ENCODE assay signal across 28 cellular contexts in the genomic region with DNA sequence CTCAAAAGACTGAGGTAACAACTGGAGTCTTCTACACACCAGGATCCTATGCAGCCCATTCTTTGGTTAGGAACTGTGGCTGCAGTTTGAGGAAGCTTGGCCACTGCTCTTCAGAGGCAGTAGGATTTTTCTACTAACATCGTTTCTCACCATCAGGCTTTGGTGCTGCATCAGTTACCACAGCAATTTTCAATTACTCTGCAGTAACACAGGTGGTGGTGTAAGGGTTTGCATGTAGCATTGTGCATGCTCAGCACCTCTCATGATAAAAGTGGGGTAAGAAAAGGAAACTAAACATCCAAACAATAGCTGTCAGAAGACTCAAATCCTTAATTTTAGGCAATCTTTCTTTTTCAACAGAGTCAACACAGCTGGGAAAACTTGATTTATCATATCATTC.
"Had no signal": no experiment of that assay in that cellular context is flagged by ENCODE, and none has a peak within 500 bp of the region (broad histone marks: within the 10 kb centered on the region; RNA-seq: fewer than 3 reads in every experiment).

No MANE protein-coding gene starts in this region.

- H3K27me3 Mint-ChIP-seq: activated CD4-positive, alpha-beta memory T cell treated with anti-CD3 and anti-CD28 coated beads, Interleukin-2, amount 10 ng/mL, durations not matched to agents 7 days and 5 days; activated CD4-positive, alpha-beta T cell treated with anti-CD3 and anti-CD28 coated beads, Interleukin-2, amount 10 ng/mL, durations not matched to agents 7 days and 5 days; activated naive CD8-positive, alpha-beta T cell; central memory CD8-positive, alpha-beta T cell; dendritic cell treated with granulocyte-macrophage colony-stimulating factor and Interleukin-4, amounts not matched to agents 40 ng/mL and 50 ng/mL, for 4 days; stimulated activated naive B cell treated with anti-CD40 and anti-IgM and Interleukin-4, amounts not matched to agents 10 μg/mL and 1 μg/mL and 100 μg/mL, for 72 hours had no signal

- H3K4me2 ChIP-seq: smooth muscle cell had no signal

- H3K9ac ChIP-seq: parathyroid adenoma had no signal

- H3K27me3 ChIP-seq: esophagus squamous epithelium, left lung, right atrium auricular region, stomach, suprapubic skin, tibial artery, upper lobe of right lung had no signal

- DNase-seq: activated CD4-positive, alpha-beta memory T cell treated with anti-CD3 and anti-CD28 coated beads, Interleukin-2, amount 10 ng/mL, durations not matched to agents 7 days and 5 days; activated CD4-positive, alpha-beta T cell treated with anti-CD3 and anti-CD28 coated beads, Interleukin-2, amount 10 ng/mL, durations not matched to agents 7 days and 5 days; activated CD4-positive, CD25-positive, alpha-beta regulatory T cell treated with anti-CD3 and anti-CD28 coated beads, Interleukin-2, amount 50 U/mL, for 72 hours; activated naive CD4-positive, alpha-beta T cell; activated T-cell treated with anti-CD3 and anti-CD28 coated beads, Interleukin-2, amount 50 U/mL, for 72 hours; esophagus squamous epithelium; kidney glomerular epithelial cell; left lung; lower lobe of right lung; nephron progenitor cell; stimulated activated CD4-positive, alpha-beta T cell treated with anti-CD3 and anti-CD28 coated beads, Interleukin-1b, Interleukin-23, amount 100 ng/mL, for 48 hours; stimulated activated naive B cell treated with anti-CD40 and anti-IgM and Interleukin-4, amounts not matched to agents 10 μg/mL and 1 μg/mL and 100 μg/mL, for 72 hours; stomach; T-helper 9 cell; tibial artery; upper lobe of right lung had no signal

- H3K27ac Mint-ChIP-seq: activated CD4-positive, alpha-beta memory T cell treated with anti-CD3 and anti-CD28 coated beads, Interleukin-2, amount 10 ng/mL, durations not matched to agents 7 days and 5 days; activated CD4-positive, alpha-beta T cell treated with anti-CD3 and anti-CD28 coated beads, Interleukin-2, amount 10 ng/mL, durations not matched to agents 7 days and 5 days; activated naive CD8-positive, alpha-beta T cell; activated T-cell treated with anti-CD3 and anti-CD28 coated beads, Interleukin-2, amount 50 U/mL, for 72 hours; dendritic cell treated with granulocyte-macrophage colony-stimulating factor and Interleukin-4, amounts not matched to agents 40 ng/mL and 50 ng/mL, for 4 days; nephron progenitor cell; stimulated activated naive B cell treated with anti-CD40 and anti-IgM and Interleukin-4, amounts not matched to agents 10 μg/mL and 1 μg/mL and 100 μg/mL, for 72 hours had no signal

- H3K9me3 ChIP-seq: esophagus squamous epithelium, left lung, lower lobe of right lung, right atrium auricular region, stomach, suprapubic skin, tibial artery, upper lobe of right lung had no signal

- ATAC-seq: activated T-cell treated with anti-CD3 and anti-CD28 coated beads, Interleukin-2, amount 50 U/mL, for 72 hours; left lung; lower lobe of right lung; stimulated activated naive B cell treated with anti-CD40 and anti-IgM and Interleukin-4, amounts not matched to agents 10 μg/mL and 1 μg/mL and 100 μg/mL, for 72 hours; upper lobe of right lung had no signal

- H2AFZ ChIP-seq: parathyroid adenoma had no signal

- H3K79me2 ChIP-seq: parathyroid adenoma had no signal

- H3K36me3 Mint-ChIP-seq: activated naive CD8-positive, alpha-beta T cell; stimulated activated naive B cell treated with anti-CD40 and anti-IgM and Interleukin-4, amounts not matched to agents 10 μg/mL and 1 μg/mL and 100 μg/mL, for 72 hours had no signal

- FAIRE-seq: bronchial epithelial cell, endometrium, TTC549 had no signal

- H3K4me1 ChIP-seq: esophagus squamous epithelium, left lung, lower lobe of right lung, parathyroid adenoma, suprapubic skin, upper lobe of right lung had no signal

- H3K27ac ChIP-seq: epithelial cell of prostate, esophagus squamous epithelium, left lung, lower lobe of right lung, parathyroid adenoma, right atrium auricular region, stomach, suprapubic skin, tibial artery, upper lobe of right lung, VCaP had no signal

- H3K4me3 Mint-ChIP-seq: activated CD4-positive, alpha-beta memory T cell treated with anti-CD3 and anti-CD28 coated beads, Interleukin-2, amount 10 ng/mL, durations not matched to agents 7 days and 5 days; activated CD4-positive, alpha-beta T cell treated with anti-CD3 and anti-CD28 coated beads, Interleukin-2, amount 10 ng/mL, durations not matched to agents 7 days and 5 days; activated naive CD8-positive, alpha-beta T cell; activated T-cell treated with anti-CD3 and anti-CD28 coated beads, Interleukin-2, amount 50 U/mL, for 72 hours; central memory CD8-positive, alpha-beta T cell; dendritic cell treated with granulocyte-macrophage colony-stimulating factor and Interleukin-4, amounts not matched to agents 40 ng/mL and 50 ng/mL, for 4 days; nephron progenitor cell; stimulated activated naive B cell treated with anti-CD40 and anti-IgM and Interleukin-4, amounts not matched to agents 10 μg/mL and 1 μg/mL and 100 μg/mL, for 72 hours had no signal

- H3K36me3 ChIP-seq: esophagus squamous epithelium, left lung, lower lobe of right lung, right atrium auricular region, stomach, suprapubic skin, tibial artery, upper lobe of right lung had no signal

- H3K9me3 Mint-ChIP-seq: activated CD4-positive, alpha-beta memory T cell treated with anti-CD3 and anti-CD28 coated beads, Interleukin-2, amount 10 ng/mL, durations not matched to agents 7 days and 5 days; activated CD4-positive, alpha-beta T cell treated with anti-CD3 and anti-CD28 coated beads, Interleukin-2, amount 10 ng/mL, durations not matched to agents 7 days and 5 days; activated T-cell treated with anti-CD3 and anti-CD28 coated beads, Interleukin-2, amount 50 U/mL, for 72 hours; central memory CD8-positive, alpha-beta T cell; dendritic cell treated with granulocyte-macrophage colony-stimulating factor and Interleukin-4, amounts not matched to agents 40 ng/mL and 50 ng/mL, for 4 days; nephron progenitor cell; stimulated activated naive B cell treated with anti-CD40 and anti-IgM and Interleukin-4, amounts not matched to agents 10 μg/mL and 1 μg/mL and 100 μg/mL, for 72 hours had no signal

- H3K4me1 Mint-ChIP-seq: activated CD4-positive, alpha-beta memory T cell treated with anti-CD3 and anti-CD28 coated beads, Interleukin-2, amount 10 ng/mL, durations not matched to agents 7 days and 5 days; activated CD4-positive, alpha-beta T cell treated with anti-CD3 and anti-CD28 coated beads, Interleukin-2, amount 10 ng/mL, durations not matched to agents 7 days and 5 days; central memory CD8-positive, alpha-beta T cell; stimulated activated naive B cell treated with anti-CD40 and anti-IgM and Interleukin-4, amounts not matched to agents 10 μg/mL and 1 μg/mL and 100 μg/mL, for 72 hours had no signal

- H3K4me3 ChIP-seq: esophagus squamous epithelium, left lung, lower lobe of right lung, right atrium auricular region, smooth muscle cell, stomach, suprapubic skin, tibial artery, upper lobe of right lung had no signal
